ENCODE assay signal across 8 cellular contexts in genomic region chr1:2290595-2291510, GRCh38.
DNase-seq lines count a peak whose midpoint lies in the region; ATAC-seq lines count a peak whose summit lies in the region.

No MANE protein-coding gene starts in this region.

- peak; percentile 92 for DNase-seq in activated CD4-positive, alpha-beta memory T cell treated with anti-CD3 and anti-CD28 coated beads, Interleukin-2, amount 10 ng/mL, durations not matched to agents 7 days and 5 days
- peak; percentile 94 for DNase-seq in dermis blood vessel endothelial cell
- DNase-seq in middle frontal gyrus (ENCODE audit: extremely low spot score, low spot score) = peak; percentile 51
- DNase-seq in stimulated activated CD8-positive, alpha-beta memory T cell treated with anti-CD3 and anti-CD28 coated beads, Interleukin-15, amount 100 ng/mL, for 4 hours (ENCODE audit: low read depth in 2 of 2) = peak; percentile 66 to 69
- no peak for DNase-seq in NCI-H345 treated with DMSO at 0.1 percent for 48 hours (lab: John Stamatoyannopoulos, UW; ENCODE audit: unreplicated experiment)
- DNase-seq in NCI-H446 treated with DMSO at 0.1 percent for 48 hours (lab: John Stamatoyannopoulos, UW) = no peak

- peak overlapping the region; percentile 50 for H3K27ac ChIP-seq in KOPT-K1 (ENCODE audit: low read depth, low read length, poor library complexity, severe bottlenecking)

- H3K27me3 Mint-ChIP-seq in activated CD4-positive, alpha-beta memory T cell treated with anti-CD3 and anti-CD28 coated beads, Interleukin-2, amount 10 ng/mL, durations not matched to agents 7 days and 5 days = no peaks in the 10 kb centered on the region

- peaks cover 20% of the 10 kb centered on the region for H3K36me3 Mint-ChIP-seq in activated CD4-positive, alpha-beta memory T cell treated with anti-CD3 and anti-CD28 coated beads, Interleukin-2, amount 10 ng/mL, durations not matched to agents 7 days and 5 days (ENCODE audit: low read depth)

- peaks cover 3% of the 10 kb centered on the region for H3K9me3 Mint-ChIP-seq in activated CD4-positive, alpha-beta memory T cell treated with anti-CD3 and anti-CD28 coated beads, Interleukin-2, amount 10 ng/mL, durations not matched to agents 7 days and 5 days

- POLR2A ChIA-PET in activated CD4-positive, alpha-beta memory T cell treated with anti-CD3 and anti-CD28 coated beads, Interleukin-2, amount 10 ng/mL, durations not matched to agents 7 days and 5 days (lab: Charles Lee) = interaction anchor here (0.7 to 5.5 kb wide), 14 partner anchors 10 to 295 kb away, joined by 3 to 93 read pairs (median 5); partner anchors contain the start of gene FAAP20

- H3K4me3 Mint-ChIP-seq in activated CD4-positive, alpha-beta memory T cell treated with anti-CD3 and anti-CD28 coated beads, Interleukin-2, amount 10 ng/mL, durations not matched to agents 7 days and 5 days = peak overlapping the region; percentile 74

- no peaks in the 10 kb centered on the region for H3K36me3 ChIP-seq in KOPT-K1 (ENCODE audit: insufficient read depth, low read length)

- ATAC-seq in GM19324 (IDR thresholded peaks at IDR 0.05; ENCODE audit: low FRiP score, unreplicated experiment) = peak; percentile 56

- CTCF ChIA-PET in activated CD4-positive, alpha-beta memory T cell treated with anti-CD3 and anti-CD28 coated beads, Interleukin-2, amount 10 ng/mL, durations not matched to agents 7 days and 5 days (lab: Charles Lee) = interaction anchor here (0.6 to 2.4 kb wide), 11 partner anchors 9 to 151 kb away, joined by 3 to 14 read pairs (median 4); partner anchors contain the start of gene FAAP20

- no peaks in the 10 kb centered on the region for H3K9me3 ChIP-seq in KOPT-K1 (ENCODE audit: insufficient read depth, low read length, poor library complexity, severe bottlenecking)

- peaks cover 85% of the 10 kb centered on the region for H3K4me1 Mint-ChIP-seq in activated CD4-positive, alpha-beta memory T cell treated with anti-CD3 and anti-CD28 coated beads, Interleukin-2, amount 10 ng/mL, durations not matched to agents 7 days and 5 days

- peak overlapping the region; percentile 97 for H3K27ac Mint-ChIP-seq in activated CD4-positive, alpha-beta memory T cell treated with anti-CD3 and anti-CD28 coated beads, Interleukin-2, amount 10 ng/mL, durations not matched to agents 7 days and 5 days

Comparison
In these comparisons a context has a peak if more than half of its experiments do, and no peak if none do; other contexts are left out.
1. DNase-seq: peak in activated CD4-positive, alpha-beta memory T cell treated with anti-CD3 and anti-CD28 coated beads, Interleukin-2, amount 10 ng/mL, durations not matched to agents 7 days and 5 days (single experiment), dermis blood vessel endothelial cell (single experiment), middle frontal gyrus (single experiment) and stimulated activated CD8-positive, alpha-beta memory T cell treated with anti-CD3 and anti-CD28 coated beads, Interleukin-15, amount 100 ng/mL, for 4 hours (2 of 2); none in NCI-H345 treated with DMSO at 0.1 percent for 48 hours (single experiment) and NCI-H446 treated with DMSO at 0.1 percent for 48 hours (single experiment).